In the genomic region with DNA sequence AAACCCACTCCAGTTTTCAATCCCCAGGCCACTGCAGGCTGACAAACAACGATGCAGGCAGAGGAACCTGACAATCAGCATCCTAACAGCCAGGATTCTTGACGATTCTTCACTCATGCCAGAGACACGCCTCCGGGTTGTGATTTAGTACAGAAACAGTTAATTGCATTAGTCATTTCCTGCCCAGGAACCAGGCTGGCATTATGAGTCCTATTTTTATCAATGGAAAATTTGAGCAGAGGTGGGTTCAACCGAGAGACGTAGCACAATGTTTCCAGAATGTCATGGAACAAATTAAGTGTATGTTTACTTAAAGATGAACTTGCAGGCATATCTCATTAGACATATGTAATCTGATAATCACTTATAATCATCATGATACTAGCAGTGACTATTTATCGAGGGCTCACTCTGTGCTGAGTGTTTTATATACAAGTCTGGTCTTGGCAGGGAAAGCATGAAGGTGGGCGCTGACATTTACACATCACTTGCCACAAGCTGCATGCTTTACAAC, we compare ENCODE assay signal across 8 cellular contexts.
DNase-seq lines count a peak whose midpoint lies in the region; ATAC-seq and TF ChIP-seq lines count a peak whose summit lies in the region.

No MANE protein-coding gene starts in this region.

- intact Hi-C loops in prostate gland (cut with DNase I) (no loop called here), testis (cut with DNase I; ENCODE audit: low total_unique reads) (no loop called here)

- no peaks in the 10 kb centered on the region for H3K36me3 ChIP-seq in prostate gland
- H3K36me3 ChIP-seq in testis (ENCODE audit: low read depth, missing control alignments) = no peaks in the 10 kb centered on the region

- H3K27me3 ChIP-seq in prostate gland (replicated peaks; ENCODE audit: insufficient read depth) (no peaks in the 10 kb centered on the region), testis (no peaks in the 10 kb centered on the region)

- H3K4me3 ChIP-seq in prostate gland = no peak overlapping the region
- H3K4me3 ChIP-seq in testis = no peak overlapping the region

- WGBS in prostate gland = 17% methylated on average over 8 of the region's 8 CpGs
- WGBS in testis, 2 donors = 57 to 74% methylated on average over 8 of the region's 8 CpGs

- no peaks in the 10 kb centered on the region for H3K9me3 ChIP-seq in prostate gland
- H3K9me3 ChIP-seq in testis = no peaks in the 10 kb centered on the region

- no peaks in the 10 kb centered on the region for H3K4me1 ChIP-seq in prostate gland (replicated peaks)
- H3K4me1 ChIP-seq in testis = peaks cover 11% of the 10 kb centered on the region

- H3K27ac ChIP-seq in prostate gland (no peak overlapping the region), testis (no peak overlapping the region)

- no peak for TF ChIP-seq CTCF in prostate gland (IDR thresholded peaks at IDR 0.05)
- no peak for TF ChIP-seq CTCF in testis (IDR thresholded peaks at IDR 0.05)

- TF ChIP-seq POLR2A in prostate gland (IDR thresholded peaks at IDR 0.05) (no peak), testis (IDR thresholded peaks at IDR 0.05) (no peak)

- DNase-seq in GM03348 (ENCODE audit: low spot score) = peak; percentile 69
- peak; percentile 55 for DNase-seq in NCI-H2196 (lab: John Stamatoyannopoulos, UW; ENCODE audit: unreplicated experiment)
- DNase-seq in amniotic epithelial cell (ENCODE audit: low read depth) = peak; percentile 79
- peak; percentile 82 for DNase-seq in renal cortical epithelial cell (ENCODE audit: low read depth)
- DNase-seq in prostate gland (ENCODE audit: low spot score) = no peak
- DNase-seq in testis = no peak
- no peak for DNase-seq in NCI-H146 (lab: John Stamatoyannopoulos, UW)

- ATAC-seq in HG03457 (IDR thresholded peaks at IDR 0.05; ENCODE audit: unreplicated experiment) = no peak

Comparison
In these comparisons a context has a peak if more than half of its experiments do, and no peak if none do; other contexts are left out.
1. DNase-seq: peak in GM03348 (single experiment), NCI-H2196 (single experiment), amniotic epithelial cell (single experiment) and renal cortical epithelial cell (single experiment); none in prostate gland (single experiment), testis (single experiment) and NCI-H146 (single experiment).